9 cellular contexts compared by ENCODE assay signal in the genomic region with DNA sequence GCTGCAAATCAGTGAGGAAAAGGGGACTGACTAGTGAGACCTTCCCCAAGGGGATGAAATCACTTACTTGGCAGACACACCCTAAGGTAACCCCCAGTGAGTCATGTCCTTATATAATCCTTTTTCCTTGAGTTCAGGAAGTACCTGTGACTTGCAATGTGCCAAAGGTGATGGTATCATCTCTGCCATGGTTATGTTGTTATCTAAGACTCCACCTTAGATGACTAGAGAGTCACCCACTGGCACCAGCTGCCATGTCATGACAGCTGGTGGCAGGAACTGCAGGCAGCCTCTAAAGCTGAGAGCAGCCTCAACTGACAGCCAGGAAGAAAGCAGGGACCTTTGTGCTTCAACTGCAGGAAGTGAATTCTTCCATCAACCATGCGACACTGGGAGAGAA. TPM values are rescaled to one million over a fixed set of nuclear protein-coding genes. Genes with fewer than 3 reads are reported as not detected.
DNase-seq lines count a peak whose midpoint lies in the region; ATAC-seq and TF ChIP-seq lines count a peak whose summit lies in the region.
"Had no signal": no experiment of that assay in that cellular context is flagged by ENCODE, and none has a peak within 500 bp of the region (broad histone marks: within the 10 kb centered on the region; RNA-seq: fewer than 3 reads in every experiment).

No MANE protein-coding gene starts in this region.

- H3K27me3 Mint-ChIP-seq in activated B cell treated with CpG ODN at 0.5 μM for 24 hours: no peaks in the 10 kb centered on the region

- peak overlapping the region; percentile 62 for H3K27ac Mint-ChIP-seq in activated B cell treated with CpG ODN at 0.5 μM for 24 hours

- peak overlapping the region in 3 of 4 donors; percentile 8 to 34 (median 23) for H3K27ac ChIP-seq in esophagus squamous epithelium

- intact Hi-C loops in activated B cell treated with CpG ODN at 0.5 μM for 24 hours (cut with micrococcal nuclease): loop anchor here (1.0 kb wide), 1 partner anchor 12 kb away; the partner anchor contains the start of gene PBX4
- intact Hi-C loops in esophagus squamous epithelium (cut with DNase I): no loop called here
- intact Hi-C loops in posterior cingulate gyrus (cut with DNase I): no loop called here
- intact Hi-C loops in Right ventricle myocardium inferior (cut with DNase I): no loop called here

- H3K9me3 Mint-ChIP-seq in activated B cell treated with CpG ODN at 0.5 μM for 24 hours: no peaks in the 10 kb centered on the region

- POLR2A ChIA-PET in activated B cell treated with CpG ODN at 0.5 μM for 24 hours (lab: Charles Lee): interaction anchor here (0.6 to 1.8 kb wide), 4 partner anchors 22 to 164 kb away, joined by 3 to 5 read pairs (median 4); partner anchors contain the start of genes LPAR2 and NDUFA13

- H3K4me3 ChIP-seq in esophagus squamous epithelium: no peak overlapping the region

- 20 to 40% methylated on average over 1 of the region's 1 CpG for WGBS in esophagus squamous epithelium, 2 donors

- TF ChIP-seq CTCF in activated B cell treated with CpG ODN at 0.5 μM for 24 hours (IDR thresholded peaks at IDR 0.05): no peak
- no peak for TF ChIP-seq CTCF in esophagus squamous epithelium (IDR thresholded peaks at IDR 0.05)

- ATAC-seq in activated B cell treated with CpG ODN at 0.5 μM for 24 hours (ENCODE audit: low read depth) (peak; percentile 53), Right ventricle myocardium inferior (no peak), HG03175 (IDR thresholded peaks at IDR 0.05; ENCODE audit: unreplicated experiment) (no peak), HG02798 (IDR thresholded peaks at IDR 0.05; ENCODE audit: poor library complexity, unreplicated experiment) (no peak)

- H3K36me3 ChIP-seq in esophagus squamous epithelium: no peaks in the 10 kb centered on the region

- H3K4me3 Mint-ChIP-seq in activated B cell treated with CpG ODN at 0.5 μM for 24 hours: no peak overlapping the region

- DNase-seq in stimulated activated CD4-positive, alpha-beta T cell treated with anti-CD3 and anti-CD28 coated beads, Interleukin-4, amount 100 ng/mL, for 4 hours: peak; percentile 18 to 65
- no peak for DNase-seq in stimulated activated CD4-positive, alpha-beta T cell treated with anti-CD3 and anti-CD28 coated beads, Interleukin-2, amount 100 ng/mL, for 48 hours
- no peak for DNase-seq in activated B cell treated with CpG ODN at 0.5 μM for 24 hours
- no peak for DNase-seq in esophagus squamous epithelium (lab: John Stamatoyannopoulos, UW)
- DNase-seq in posterior cingulate gyrus: no peak
- DNase-seq in Right ventricle myocardium inferior (ENCODE audit: missing footprints): no peak
- DNase-seq: cortex of kidney had no signal

- H3K36me3 Mint-ChIP-seq in activated B cell treated with CpG ODN at 0.5 μM for 24 hours (ENCODE audit: low read depth): peaks cover 18% of the 10 kb centered on the region

- H3K4me1 Mint-ChIP-seq in activated B cell treated with CpG ODN at 0.5 μM for 24 hours: peaks cover 33% of the 10 kb centered on the region

- peaks cover 4 to 33% (median 5%) of the 10 kb centered on the region in 3 donors for H3K4me1 ChIP-seq in esophagus squamous epithelium

- CTCF ChIA-PET in activated B cell treated with CpG ODN at 0.5 μM for 24 hours (lab: Charles Lee): interaction anchor here (1.0 kb wide), 1 partner anchor 52 kb away, joined by 3 read pairs; no protein-coding TSS in a partner anchor

- no peak for TF ChIP-seq POLR2A in esophagus squamous epithelium (IDR thresholded peaks at IDR 0.05)

- no peaks in the 10 kb centered on the region for H3K9me3 ChIP-seq in esophagus squamous epithelium

- H3K27me3 ChIP-seq in esophagus squamous epithelium: no peaks in the 10 kb centered on the region

RNA-seq across cellular contexts. Expression of gene PBX4, which starts 12.5 kb away (rescaled TPM):
- total RNA-seq in activated B cell treated with CpG ODN at 0.5 μM for 24 hours (19.4 and 21.8 TPM in 2 replicates), esophagus squamous epithelium (1 to 10 TPM in 3 of 4 donors, under 1 TPM in 1; 0.61 to 1.9 (median 1.7) TPM), Right ventricle myocardium inferior (not detected)

RNA-seq across cellular contexts. Expression of gene LPAR2, which starts 22.0 kb away (rescaled TPM):
- total RNA-seq in activated B cell treated with CpG ODN at 0.5 μM for 24 hours: 29.0 and 33.7 TPM in 2 replicates
- 10 to 100 TPM in 2 of 4 donors, 1 to 10 TPM in 2; 7.6 to 13.1 (median 9.5) TPM for total RNA-seq in esophagus squamous epithelium
- 0.57 TPM for total RNA-seq in Right ventricle myocardium inferior

RNA-seq across cellular contexts. Expression of gene GMIP, which starts 37.4 kb away (rescaled TPM):
- total RNA-seq in activated B cell treated with CpG ODN at 0.5 μM for 24 hours: 129 and 130 TPM in 2 replicates
- 10 to 100 TPM in 2 of 4 donors, 1 to 10 TPM in 2; 7.0 to 22.8 (median 10.0) TPM for total RNA-seq in esophagus squamous epithelium
- 4.5 TPM for total RNA-seq in Right ventricle myocardium inferior

RNA-seq across cellular contexts. Expression of gene ATP13A1, which starts 57.5 kb away (rescaled TPM):
- 125 and 135 TPM in 2 replicates for total RNA-seq in activated B cell treated with CpG ODN at 0.5 μM for 24 hours
- total RNA-seq in esophagus squamous epithelium: 100 to 1,000 TPM in 3 of 4 donors, 10 to 100 TPM in 1; 79.7 to 257 (median 153) TPM
- total RNA-seq in Right ventricle myocardium inferior: 20.1 TPM

Comparison
In these comparisons a context has a peak if more than half of its experiments do, and no peak if none do; other contexts are left out.
1. DNase-seq: peak in stimulated activated CD4-positive, alpha-beta T cell treated with anti-CD3 and anti-CD28 coated beads, Interleukin-4, amount 100 ng/mL, for 4 hours (2 of 2); none in stimulated activated CD4-positive, alpha-beta T cell treated with anti-CD3 and anti-CD28 coated beads, Interleukin-2, amount 100 ng/mL, for 48 hours (0 of 2), activated B cell treated with CpG ODN at 0.5 μM for 24 hours (single experiment), esophagus squamous epithelium (single experiment), posterior cingulate gyrus (0 of 10) and Right ventricle myocardium inferior (single experiment).